ENCODE assay signal across 15 cellular contexts in genomic region chr5:164688437-164688836, GRCh38.
"Had no signal": no experiment of that assay in that cellular context is flagged by ENCODE, and none has a peak within 500 bp of the region (broad histone marks: within the 10 kb centered on the region; RNA-seq: fewer than 3 reads in every experiment).

No MANE protein-coding gene starts in this region.

- DNase-seq: dorsolateral prefrontal cortex; effector CD4-positive, alpha-beta T cell; gastrocnemius medialis; head of caudate nucleus; kidney; mucosa of descending colon; naive B cell; right lobe of liver; small intestine; stimulated activated CD4-positive, alpha-beta T cell treated with anti-CD3 and anti-CD28 coated beads, Interleukin-15, amount 100 ng/mL, for 24 hours; stimulated activated CD4-positive, alpha-beta T cell treated with anti-CD3 and anti-CD28 coated beads, Interleukin-2, amount 100 ng/mL, for 48 hours; stimulated activated naive B cell treated with anti-CD40 and anti-IgM and Interleukin-4, amounts not matched to agents 10 μg/mL and 1 μg/mL and 100 μg/mL, for 72 hours; upper lobe of left lung had no signal

- ATAC-seq: gastrocnemius medialis; left lobe of liver; mucosa of descending colon; natural killer cell treated with Interleukin-12 subunit alpha and Interleukin-12 subunit beta and Interleukin-15 and Interleukin-18, amount 100 ng/mL, for 72 hours; right lobe of liver; stimulated activated naive B cell treated with anti-CD40 and anti-IgM and Interleukin-4, amounts not matched to agents 10 μg/mL and 1 μg/mL and 100 μg/mL, for 72 hours had no signal
